8 cellular contexts compared by ENCODE assay signal in genomic region chr14:22471545-22472121, GRCh38.
DNase-seq lines count a peak whose midpoint lies in the region; ATAC-seq and TF ChIP-seq lines count a peak whose summit lies in the region.

No MANE protein-coding gene starts in this region.

- CTCF ChIA-PET in activated CD4-positive, alpha-beta T cell treated with anti-CD3 and anti-CD28 coated beads for 36 hours (lab: Charles Lee) = no interaction called here

- 67% methylated on average over 1 of the region's 7 CpGs for WGBS in esophagus muscularis mucosa

- no peaks in the 10 kb centered on the region for H3K9me3 Mint-ChIP-seq in neural crest cell
- no peaks in the 10 kb centered on the region for H3K9me3 Mint-ChIP-seq in activated CD4-positive, alpha-beta T cell treated with anti-CD3 and anti-CD28 coated beads for 36 hours (ENCODE audit: low read depth)

- no peak overlapping the region for H3K4me3 Mint-ChIP-seq in neural crest cell
- H3K4me3 Mint-ChIP-seq in activated CD4-positive, alpha-beta T cell treated with anti-CD3 and anti-CD28 coated beads for 36 hours = no peak overlapping the region

- DNase-seq in DMS 273 (lab: John Stamatoyannopoulos, UW; ENCODE audit: unreplicated experiment) (peak; percentile 93), NCI-H446 (lab: John Stamatoyannopoulos, UW) (peak; percentile 55 to 86), esophagus muscularis mucosa (ENCODE audit: extremely low spot score) (no peak), neural crest cell (ENCODE audit: low read depth, low spot score) (peak; percentile 44), epidermal melanocyte (ENCODE audit: insufficient read length, low spot score) (no peak)
- no peak for DNase-seq in activated CD4-positive, alpha-beta T cell treated with anti-CD3 and anti-CD28 coated beads for 36 hours

- peaks cover 3 to 19% (median 16%) of the 10 kb centered on the region in 4 donors for H3K4me1 ChIP-seq in esophagus muscularis mucosa

- no peak overlapping the region for H3K27ac ChIP-seq in esophagus muscularis mucosa (replicated peaks in 1 of 4)

- ATAC-seq in activated CD4-positive, alpha-beta T cell treated with anti-CD3 and anti-CD28 coated beads for 36 hours = no peak
- ATAC-seq in GM19023 (IDR thresholded peaks at IDR 0.05; ENCODE audit: unreplicated experiment) = no peak
- ATAC-seq in activated CD4-positive, CD25-positive, alpha-beta regulatory T cell treated with anti-CD3 and anti-CD28 coated beads, Interleukin-2, amount 50 U/mL, for 24 hours = no peak

- no peak overlapping the region for H3K4me3 ChIP-seq in esophagus muscularis mucosa

- H3K4me1 Mint-ChIP-seq in neural crest cell = peaks cover 17% of the 10 kb centered on the region
- H3K4me1 Mint-ChIP-seq in activated CD4-positive, alpha-beta T cell treated with anti-CD3 and anti-CD28 coated beads for 36 hours = no peaks in the 10 kb centered on the region

- intact Hi-C loops in esophagus muscularis mucosa (cut with DNase I) = loop anchor here (2.0 to 10.0 kb wide), 2 partner anchors 85 to 157 kb away; no protein-coding TSS in a partner anchor
- intact Hi-C loops in activated CD4-positive, alpha-beta T cell treated with anti-CD3 and anti-CD28 coated beads for 36 hours (cut with DNase I, micrococcal nuclease) = no loop called here

- peaks cover 12% of the 10 kb centered on the region for H3K27me3 Mint-ChIP-seq in neural crest cell (ENCODE audit: low read depth)
- H3K27me3 Mint-ChIP-seq in activated CD4-positive, alpha-beta T cell treated with anti-CD3 and anti-CD28 coated beads for 36 hours = no peaks in the 10 kb centered on the region

- no peak overlapping the region for H3K27ac Mint-ChIP-seq in neural crest cell (ENCODE audit: unreplicated experiment)
- no peak overlapping the region for H3K27ac Mint-ChIP-seq in activated CD4-positive, alpha-beta T cell treated with anti-CD3 and anti-CD28 coated beads for 36 hours

- no peaks in the 10 kb centered on the region for H3K36me3 ChIP-seq in esophagus muscularis mucosa

- peak; percentile 27 to 40 (median 37) for TF ChIP-seq CTCF in esophagus muscularis mucosa (IDR thresholded peaks at IDR 0.05)
- TF ChIP-seq CTCF in neural crest cell (conservative IDR thresholded peaks at IDR 0.05) = peak; percentile 65

- POLR2A ChIA-PET in activated CD4-positive, alpha-beta T cell treated with anti-CD3 and anti-CD28 coated beads for 36 hours (lab: Charles Lee) = no interaction called here

- H3K27me3 ChIP-seq in esophagus muscularis mucosa = peaks cover 0 to 12% (median 0%) of the 10 kb centered on the region in 4 donors

- no peaks in the 10 kb centered on the region for H3K36me3 Mint-ChIP-seq in neural crest cell (ENCODE audit: low read depth)
- no peaks in the 10 kb centered on the region for H3K36me3 Mint-ChIP-seq in activated CD4-positive, alpha-beta T cell treated with anti-CD3 and anti-CD28 coated beads for 36 hours (ENCODE audit: low read depth)

- no peak for TF ChIP-seq POLR2A in esophagus muscularis mucosa (IDR thresholded peaks at IDR 0.05; ENCODE audit: low read depth)

- no peaks in the 10 kb centered on the region for H3K9me3 ChIP-seq in esophagus muscularis mucosa

- no peak for TF ChIP-seq EP300 in esophagus muscularis mucosa (IDR thresholded peaks at IDR 0.05)

Comparison
In these comparisons a context has a peak if more than half of its experiments do, and no peak if none do; other contexts are left out.
1. DNase-seq: peak in DMS 273 (single experiment), NCI-H446 (2 of 2) and neural crest cell (single experiment); none in esophagus muscularis mucosa (single experiment), activated CD4-positive, alpha-beta T cell treated with anti-CD3 and anti-CD28 coated beads for 36 hours (single experiment) and epidermal melanocyte (single experiment).